Comparison of ENCODE assay signal across 11 cellular contexts in the genomic region with DNA sequence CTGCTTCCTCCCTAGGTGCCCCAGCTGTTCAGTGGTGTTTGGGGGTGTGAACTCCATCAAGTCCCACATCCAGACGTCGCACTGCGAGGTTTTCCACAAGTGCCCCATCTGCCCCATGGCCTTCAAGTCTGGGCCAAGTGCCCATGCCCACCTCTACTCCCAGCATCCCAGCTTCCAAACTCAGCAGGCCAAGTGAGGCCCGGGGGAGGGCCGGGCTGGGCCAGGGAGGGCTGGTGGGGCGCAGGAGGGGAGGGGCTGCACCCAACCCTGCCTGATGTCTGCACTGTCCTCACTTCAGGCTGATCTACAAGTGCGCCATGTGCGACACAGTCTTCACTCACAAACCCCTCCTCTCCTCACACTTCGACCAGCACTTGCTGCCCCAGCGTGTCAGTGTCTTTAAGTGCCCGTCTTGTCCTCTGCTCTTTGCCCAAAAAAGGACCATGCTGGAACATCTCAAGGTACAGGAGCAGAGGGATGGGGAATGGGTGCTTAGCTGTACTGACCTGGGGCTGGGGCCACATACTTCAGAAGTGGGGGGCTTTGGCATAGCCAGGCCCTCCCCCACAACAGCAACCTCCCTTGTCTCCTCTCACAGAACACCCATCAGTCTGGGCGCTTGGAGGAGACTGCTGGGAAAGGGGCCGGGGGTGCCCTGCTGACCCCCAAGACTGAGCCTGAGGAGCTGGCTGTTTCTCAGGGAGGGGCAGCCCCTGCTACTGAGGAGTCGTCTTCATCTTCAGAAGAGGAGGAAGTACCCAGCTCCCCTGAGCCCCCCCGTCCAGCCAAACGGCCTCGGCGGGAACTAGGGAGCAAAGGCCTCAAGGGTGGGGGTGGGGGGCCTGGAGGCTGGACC. TPM values are rescaled to one million over a fixed set of nuclear protein-coding genes. Genes with fewer than 3 reads are reported as not detected.
DNase-seq lines count a peak whose midpoint lies in the region; ATAC-seq and TF ChIP-seq lines count a peak whose summit lies in the region.
"Had no signal": no experiment of that assay in that cellular context is flagged by ENCODE, and none has a peak within 500 bp of the region (broad histone marks: within the 10 kb centered on the region; RNA-seq: fewer than 3 reads in every experiment).

No MANE protein-coding gene starts in this region.

- no peaks in the 10 kb centered on the region for H3K9me3 Mint-ChIP-seq in stimulated activated naive CD8-positive, alpha-beta T cell treated with anti-CD3 and anti-CD28 coated beads, Interleukin-15, amount 100 ng/mL, for 72 hours
- no peaks in the 10 kb centered on the region for H3K9me3 Mint-ChIP-seq in brain

- no peaks in the 10 kb centered on the region for H3K27me3 Mint-ChIP-seq in stimulated activated naive CD8-positive, alpha-beta T cell treated with anti-CD3 and anti-CD28 coated beads, Interleukin-15, amount 100 ng/mL, for 72 hours
- peaks cover 5% of the 10 kb centered on the region for H3K27me3 Mint-ChIP-seq in brain

- TF ChIP-seq CTCF in brain (conservative IDR thresholded peaks at IDR 0.05) = no peak

- H3K36me3 Mint-ChIP-seq in brain = peaks cover 40% of the 10 kb centered on the region

- H3K4me1 Mint-ChIP-seq in stimulated activated naive CD8-positive, alpha-beta T cell treated with anti-CD3 and anti-CD28 coated beads, Interleukin-15, amount 100 ng/mL, for 72 hours = peaks cover 56% of the 10 kb centered on the region
- peaks cover 10% of the 10 kb centered on the region for H3K4me1 Mint-ChIP-seq in brain

- peak; percentile 31 for ATAC-seq in stimulated activated naive CD8-positive, alpha-beta T cell treated with anti-CD3 and anti-CD28 coated beads, Interleukin-15, amount 100 ng/mL, for 72 hours
- no peak for ATAC-seq in stimulated activated naive CD8-positive, alpha-beta T cell treated with anti-CD3 and anti-CD28 coated beads, Interleukin-15, Interleukin-2, amounts not matched to agents 100 U/mL and 50 U/mL, for 24 hours

- H3K27ac Mint-ChIP-seq in stimulated activated naive CD8-positive, alpha-beta T cell treated with anti-CD3 and anti-CD28 coated beads, Interleukin-15, amount 100 ng/mL, for 72 hours = peak overlapping the region in 1 of 2 donors; percentile 55
- H3K27ac Mint-ChIP-seq in brain = peak overlapping the region in 3 of 5 experiments; percentile 17 to 63 (median 58)

- DNase-seq in stimulated activated naive CD8-positive, alpha-beta T cell treated with anti-CD3 and anti-CD28 coated beads, Interleukin-15, amount 100 ng/mL, for 72 hours = no peak
- no peak for DNase-seq in stimulated activated naive CD8-positive, alpha-beta T cell treated with anti-CD3 and anti-CD28 coated beads, Interleukin-15, Interleukin-2, amounts not matched to agents 100 U/mL and 50 U/mL, for 24 hours
- DNase-seq in DMS53 (lab: John Stamatoyannopoulos, UW) = no peak
- no peak for DNase-seq in middle frontal gyrus (ENCODE audit: extremely low spot score, low spot score)
- no peak for DNase-seq in germinal center (ENCODE audit: low spot score)
- DNase-seq: NCI-H1436; NCI-H446; retina; stimulated activated CD4-positive, alpha-beta T cell treated with anti-CD3 and anti-CD28 coated beads, Interleukin-4, amount 100 ng/mL, for 1 hour; stimulated activated naive CD4-positive, alpha-beta T cell had no signal

- no peak overlapping the region for H3K4me3 Mint-ChIP-seq in stimulated activated naive CD8-positive, alpha-beta T cell treated with anti-CD3 and anti-CD28 coated beads, Interleukin-15, amount 100 ng/mL, for 72 hours
- H3K4me3 Mint-ChIP-seq in brain = no peak overlapping the region

RNA-seq across cellular contexts. Expression of gene ZNF687, which starts 7.2 kb away (rescaled TPM):
- 28.5 TPM for polyA plus RNA-seq in brain (ENCODE audit: insufficient read depth, low read depth, low replicate concordance)

RNA-seq across cellular contexts. Expression of gene PSMD4, which starts 34.8 kb away (rescaled TPM):
- polyA plus RNA-seq in brain (ENCODE audit: insufficient read depth, low read depth, low replicate concordance) = 266 TPM

RNA-seq across cellular contexts. Expression of gene PI4KB, which starts 37.9 kb away (rescaled TPM):
- polyA plus RNA-seq in brain (ENCODE audit: insufficient read depth, low read depth, low replicate concordance) = 63.9 TPM

RNA-seq across cellular contexts. Expression of gene RFX5, which starts 57.7 kb away (rescaled TPM):
- 33.7 TPM for polyA plus RNA-seq in brain (ENCODE audit: insufficient read depth, low read depth, low replicate concordance)
